12 cellular contexts compared by ENCODE assay signal in the genomic region with DNA sequence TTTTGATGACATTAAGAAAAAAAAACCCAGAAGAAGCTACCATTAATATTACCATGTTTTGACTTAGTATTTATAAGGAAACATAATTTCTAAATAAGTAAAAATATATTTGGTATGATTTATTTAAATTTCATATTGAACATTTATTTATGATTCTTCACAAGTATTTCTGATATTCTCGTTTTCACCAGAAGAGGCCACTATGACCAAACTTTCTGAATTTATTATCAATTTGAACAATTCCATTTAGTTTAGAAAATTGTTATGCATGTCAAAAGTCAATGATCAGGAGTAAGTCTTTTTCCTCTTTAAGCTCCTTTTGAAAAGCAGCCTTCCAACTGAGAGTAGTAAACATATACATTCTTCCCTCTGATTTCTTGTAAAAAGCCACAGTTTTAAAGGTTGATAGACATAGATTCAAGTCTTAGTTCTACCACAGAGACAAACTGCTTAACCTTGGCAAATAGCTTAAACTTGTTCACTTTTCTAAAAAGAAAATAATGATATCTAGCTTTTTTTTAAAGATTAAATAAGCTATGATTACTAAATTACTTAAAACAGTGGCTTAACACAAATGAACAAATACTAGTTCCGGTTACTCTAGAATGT.
DNase-seq lines count a peak whose midpoint lies in the region; ATAC-seq, FAIRE-seq and TF ChIP-seq lines count a peak whose summit lies in the region.
"Had no signal": no experiment of that assay in that cellular context is flagged by ENCODE, and none has a peak within 500 bp of the region (broad histone marks: within the 10 kb centered on the region; RNA-seq: fewer than 3 reads in every experiment).

No MANE protein-coding gene starts in this region.

- DNase-seq in GM12864 (ENCODE audit: low read depth) (no peak), RCC 7860 (ENCODE audit: low spot score) (no peak), fibroblast of the conjunctiva (ENCODE audit: low read depth) (peak; percentile 17), H7 (no peak)
- no peak for DNase-seq in effector CD8-positive, alpha-beta T cell (lab: John Stamatoyannopoulos, UW)
- DNase-seq: activated CD4-positive, alpha-beta T cell treated with anti-CD3 and anti-CD28 coated beads, Interleukin-2, amount 10 ng/mL, durations not matched to agents 7 days and 5 days; NCI-H146 had no signal

- ATAC-seq in HG03342 (IDR thresholded peaks at IDR 0.05; ENCODE audit: unreplicated experiment): no peak
- ATAC-seq in activated CD4-positive, CD25-positive, alpha-beta regulatory T cell treated with anti-CD3 and anti-CD28 coated beads, Interleukin-2, amount 50 U/mL, for 24 hours: no peak
- ATAC-seq: esophagus mucosa had no signal

- H3K36me3 ChIP-seq in H7 (replicated peaks; ENCODE audit: control insufficient read depth, insufficient read depth, low read length): no peaks in the 10 kb centered on the region

- H3K4me3 ChIP-seq in GM12864 (ENCODE audit: low read depth, low read length) (no peak overlapping the region), H7 (ENCODE audit: insufficient read depth, low read depth, low read length) (no peak overlapping the region)

- peak; percentile 3 for TF ChIP-seq CTCF in GM12864 (IDR thresholded peaks at IDR 0.05; ENCODE audit: low read depth, low read length, missing control alignments)

- peak; percentile 99 for FAIRE-seq in A204.1 (lab: Jason Lieb, UNC)
- peak; percentile 60 for FAIRE-seq in RCC 7860 (lab: Jason Lieb, UNC)
- FAIRE-seq: H1 had no signal

- no peaks in the 10 kb centered on the region for H3K27me3 ChIP-seq in H7 (ENCODE audit: control insufficient read depth, insufficient read depth, low read length)
